ENCODE assay signal across 1 cellular context in genomic region chr2:45274190-45274926, GRCh38.
TF ChIP-seq lines count a peak whose summit lies in the region.

No MANE protein-coding gene starts in this region.

TF ChIP-seq in HepG2, 621 proteins besides CTCF, POLR2A, EP300 and RAD21 (continued from another document and continues in another):
- TF ChIP-seq SNAPC4 (CRISPR knock-in tag; IDR thresholded peaks at IDR 0.05) = no peak
- TF ChIP-seq SRSF9 (IDR thresholded peaks at IDR 0.05; ENCODE audit: borderline replicate concordance, insufficient read depth, low read depth, low read length, poor library complexity, severe bottlenecking) = no peak
- no peak for TF ChIP-seq POLR2AphosphoS2 (IDR thresholded peaks at IDR 0.05; ENCODE audit: low read depth, low read length)
- peak; percentile 94 for TF ChIP-seq ZEB1 (IDR thresholded peaks at IDR 0.05; ENCODE audit: insufficient replicate concordance, low read depth)
- TF ChIP-seq SRSF1 (optimal IDR thresholded peaks at IDR 0.05; ENCODE audit: low read depth, low read length) = no peak
- TF ChIP-seq HMGA1 (CRISPR knock-in tag; conservative IDR thresholded peaks at IDR 0.05) = no peak
- TF ChIP-seq GLMP (CRISPR knock-in tag; IDR thresholded peaks at IDR 0.05; ENCODE audit: borderline replicate concordance) = no peak
- TF ChIP-seq GABPA (IDR thresholded peaks at IDR 0.05; ENCODE audit: low read depth, low read length) = no peak
- TF ChIP-seq GABPA (CRISPR knock-in tag; IDR thresholded peaks at IDR 0.05; ENCODE audit: low read depth) = peak; percentile 57
- TF ChIP-seq PBX2 (CRISPR knock-in tag; IDR thresholded peaks at IDR 0.05) = peak; percentile 21; the same call in 1 of the 2 replicates
- no peak for TF ChIP-seq CREB1 (IDR thresholded peaks at IDR 0.05)
- peak; percentile 59 for TF ChIP-seq CREB1 (CRISPR knock-in tag; IDR thresholded peaks at IDR 0.05)
- TF ChIP-seq ZSCAN25 (CRISPR knock-in tag; IDR thresholded peaks at IDR 0.05) = peak; percentile 90
- no peak for TF ChIP-seq SIN3A (IDR thresholded peaks at IDR 0.05; ENCODE audit: borderline replicate concordance, low read depth, low read length)
- TF ChIP-seq TRIM24 (CRISPR knock-in tag; IDR thresholded peaks at IDR 0.05) = no peak
- no peak for TF ChIP-seq ZNF382 (CRISPR knock-in tag; IDR thresholded peaks at IDR 0.05; ENCODE audit: borderline replicate concordance)
- no peak for TF ChIP-seq U2AF1 (optimal IDR thresholded peaks at IDR 0.05; ENCODE audit: low read depth, low read length)
- no peak for TF ChIP-seq AGO1 (IDR thresholded peaks at IDR 0.05; ENCODE audit: low read depth, low read length, poor library complexity, severe bottlenecking)
- TF ChIP-seq ZNF281 (CRISPR knock-in tag; IDR thresholded peaks at IDR 0.05; ENCODE audit: borderline replicate concordance) = peak; percentile 84; the same call in 1 of the 2 replicates
- TF ChIP-seq SNAPC5 (CRISPR knock-in tag; IDR thresholded peaks at IDR 0.05; ENCODE audit: borderline replicate concordance) = no peak
- TF ChIP-seq ETV6 (CRISPR knock-in tag; conservative IDR thresholded peaks at IDR 0.05) = peak; percentile 80; the same call in 1 of the 2 replicates
- TF ChIP-seq ZNF496 (CRISPR knock-in tag; IDR thresholded peaks at IDR 0.05; ENCODE audit: insufficient replicate concordance) = no peak
- peak; percentile 84 for TF ChIP-seq TFAP4 (IDR thresholded peaks at IDR 0.05; ENCODE audit: borderline replicate concordance, low read depth)
- TF ChIP-seq ZSCAN9 (CRISPR knock-in tag; IDR thresholded peaks at IDR 0.05; ENCODE audit: borderline replicate concordance) = peak; percentile 41; the same call in 1 of the 2 replicates
- no peak for TF ChIP-seq ZNF576 (CRISPR knock-in tag; IDR thresholded peaks at IDR 0.05)
- TF ChIP-seq ZNF737 (CRISPR knock-in tag; IDR thresholded peaks at IDR 0.05; ENCODE audit: borderline replicate concordance) = no peak; the same call in 1 of the 2 replicates
- TF ChIP-seq ZNF142 (CRISPR knock-in tag; IDR thresholded peaks at IDR 0.05) = no peak
- peak; percentile 65; the same call in 1 of the 2 replicates for TF ChIP-seq AKAP8 (CRISPR knock-in tag; IDR thresholded peaks at IDR 0.05)
- TF ChIP-seq CAMTA2 (CRISPR knock-in tag; IDR thresholded peaks at IDR 0.05; ENCODE audit: borderline replicate concordance) = no peak
- TF ChIP-seq ZNF644 (CRISPR knock-in tag; IDR thresholded peaks at IDR 0.05; ENCODE audit: low read depth) = no peak; the same call in 1 of the 2 replicates
- TF ChIP-seq ZNF543 (CRISPR knock-in tag; IDR thresholded peaks at IDR 0.05) = no peak
- no peak; the same call in 1 of the 2 replicates for TF ChIP-seq MIER3 (CRISPR knock-in tag; IDR thresholded peaks at IDR 0.05; ENCODE audit: borderline replicate concordance)
- TF ChIP-seq ZNF652 (CRISPR knock-in tag; IDR thresholded peaks at IDR 0.05; ENCODE audit: borderline replicate concordance, low read depth) = peak; percentile 99
- no peak for TF ChIP-seq ZNF749 (CRISPR knock-in tag; IDR thresholded peaks at IDR 0.05; ENCODE audit: borderline replicate concordance)
- 0 out of 2 replicates have a peak, but pooled peaks have one; percentile 54 for TF ChIP-seq ZXDC (CRISPR knock-in tag; IDR thresholded peaks at IDR 0.05)
- TF ChIP-seq ATM (IDR thresholded peaks at IDR 0.05; ENCODE audit: borderline replicate concordance) = no peak
- TF ChIP-seq HNRNPUL1 (IDR thresholded peaks at IDR 0.05; ENCODE audit: low read depth, low read length) = no peak
- TF ChIP-seq MAFF (IDR thresholded peaks at IDR 0.05; ENCODE audit: low read depth, low read length) = no peak
- no peak for TF ChIP-seq KDM5A (IDR thresholded peaks at IDR 0.05; ENCODE audit: borderline replicate concordance, low read length)
- no peak; the same call in 1 of the 2 replicates for TF ChIP-seq ZNF143 (CRISPR knock-in tag; IDR thresholded peaks at IDR 0.05)
- no peak for TF ChIP-seq ZBTB38 (CRISPR knock-in tag; IDR thresholded peaks at IDR 0.05)
- no peak for TF ChIP-seq NR3C1 (CRISPR knock-in tag; IDR thresholded peaks at IDR 0.05)
- TF ChIP-seq THYN1 (CRISPR knock-in tag; IDR thresholded peaks at IDR 0.05; ENCODE audit: borderline replicate concordance, low read depth) = no peak
- TF ChIP-seq ISL2 (CRISPR knock-in tag; IDR thresholded peaks at IDR 0.05) = peak; percentile 96
